In genomic region chr19:1252818-1253513, GRCh38 we compare ENCODE assay signal across 8 cellular contexts. TPM values are rescaled to one million over a fixed set of nuclear protein-coding genes. Genes with fewer than 3 reads are reported as not detected.
A peak's percentile ranks its signal among the peaks of the same experiment; 100 is the strongest.
DNase-seq lines count a peak whose midpoint lies in the region; ATAC-seq, FAIRE-seq and TF ChIP-seq lines count a peak whose summit lies in the region.

No MANE protein-coding gene starts in this region.

- H3K36me3 ChIP-seq in endodermal cell (ENCODE audit: control insufficient read depth, insufficient read depth, low read length): peaks cover 55% of the 10 kb centered on the region
- H3K36me3 ChIP-seq in mucosa of descending colon (ENCODE audit: low read depth): peaks cover 9% of the 10 kb centered on the region

- H3K9me3 Mint-ChIP-seq in endodermal cell: no peaks in the 10 kb centered on the region

- H3K36me3 Mint-ChIP-seq in endodermal cell (ENCODE audit: low read depth): peaks cover 46% of the 10 kb centered on the region

- no peak for TF ChIP-seq POLR2A in GM12891 (IDR thresholded peaks at IDR 0.05; ENCODE audit: low read depth, low read length)

- DNase-seq in GM12891 (ENCODE audit: insufficient read length, low spot score): no peak
- peak; percentile 95 for DNase-seq in NCI-H226
- DNase-seq in activated CD8-positive, alpha-beta memory T cell treated with anti-CD3 and anti-CD28 coated beads for 24 hours: peak; percentile 85
- peak; percentile 65 for DNase-seq in endodermal cell
- DNase-seq in mucosa of descending colon: peak; percentile 88 to 96 (median 91)
- DNase-seq in stromal cell of bone marrow (ENCODE audit: low read depth): peak; percentile 96
- DNase-seq in NCI-H2227 treated with DMSO at 0.1 percent for 48 hours (lab: John Stamatoyannopoulos, UW): no peak

- H3K9me3 ChIP-seq in endodermal cell (ENCODE audit: control insufficient read depth, low read length) (no peaks in the 10 kb centered on the region), mucosa of descending colon (no peaks in the 10 kb centered on the region)

- peak overlapping the region; percentile 76 for H3K27ac ChIP-seq in endodermal cell (ENCODE audit: low read depth, low read length)

- peak; percentile 39 for ATAC-seq in mucosa of descending colon
- ATAC-seq in HG02973 (IDR thresholded peaks at IDR 0.05; ENCODE audit: unreplicated experiment): no peak

- FAIRE-seq in GM12891 (lab: Jason Lieb, UNC): peak; percentile 79

- H3K4me1 Mint-ChIP-seq in endodermal cell: peaks cover 6% of the 10 kb centered on the region

- no peaks in the 10 kb centered on the region for H3K27me3 Mint-ChIP-seq in endodermal cell (ENCODE audit: insufficient read depth)

- WGBS in endodermal cell (ENCODE audit: insufficient coverage in 1 of 2, insufficient read length in 1 of 2), 2 experiments: 40 to 66% methylated on average over 3 to 23 of the region's 26 CpGs

- H3K4me3 ChIP-seq in endodermal cell (ENCODE audit: low read length) (peak overlapping the region; percentile 85), mucosa of descending colon (no peak overlapping the region)

- H3K4me3 Mint-ChIP-seq in endodermal cell: peak overlapping the region; percentile 87

- H3K4me1 ChIP-seq in endodermal cell (ENCODE audit: control insufficient read depth, insufficient read depth, low read length) (peaks cover 5% of the 10 kb centered on the region), mucosa of descending colon (ENCODE audit: low read depth) (peaks cover 54% of the 10 kb centered on the region)

- TF ChIP-seq CTCF in endodermal cell (conservative IDR thresholded peaks at IDR 0.05): no peak
- TF ChIP-seq CTCF in mucosa of descending colon (IDR thresholded peaks at IDR 0.05): no peak

- no peaks in the 10 kb centered on the region for H3K27me3 ChIP-seq in endodermal cell (ENCODE audit: control insufficient read depth, insufficient read depth, low read length, poor library complexity, severe bottlenecking)

- intact Hi-C loops in mucosa of descending colon (cut with DNase I, micrococcal nuclease): no loop called here

- peak overlapping the region; percentile 95 for H3K9ac ChIP-seq in endodermal cell (ENCODE audit: extremely low read depth, low read length, poor library complexity, severe bottlenecking)

- peak overlapping the region; percentile 35 for H3K27ac Mint-ChIP-seq in endodermal cell

TF ChIP-seq in GM12891, 5 proteins besides CTCF, POLR2A, EP300 and RAD21:
- TF ChIP-seq POLR2AphosphoS5 (IDR thresholded peaks at IDR 0.05; ENCODE audit: low read depth, low read length) (no peak), SPI1 (IDR thresholded peaks at IDR 0.05; ENCODE audit: low read depth, low read length) (0 out of 2 replicates have a peak, but pooled peaks have one; percentile 31), PAX5 (IDR thresholded peaks at IDR 0.05; ENCODE audit: insufficient read depth, low read length, severe bottlenecking) (no peak), POU2F2 (IDR thresholded peaks at IDR 0.05; ENCODE audit: low read depth, low read length) (no peak)

RNA-seq across cellular contexts. Expression of gene MIDN, which starts 4.6 kb away (rescaled TPM):
- 16.2 TPM for polyA plus RNA-seq in GM12891 (2012; ENCODE audit: low read depth, missing spikeins)
- total RNA-seq in endodermal cell: 100 to 1,000 TPM; 183 to 185 TPM
- 126 TPM for polyA plus RNA-seq in endodermal cell (2013, experiment 1 of 2)
- polyA plus RNA-seq in endodermal cell (2013, experiment 2 of 2): 115 TPM
- total RNA-seq in mucosa of descending colon: 100 to 1,000 TPM; 136 to 251 (median 213) TPM

RNA-seq across cellular contexts. Expression of gene ATP5F1D, which starts 11.4 kb away (rescaled TPM):
- polyA plus RNA-seq in GM12891 (2012; ENCODE audit: low read depth, missing spikeins): 209 TPM
- total RNA-seq in endodermal cell: 100 to 1,000 TPM; 144 to 159 TPM
- polyA plus RNA-seq in endodermal cell (2013, experiment 1 of 2): 108 TPM
- polyA plus RNA-seq in endodermal cell (2013, experiment 2 of 2): 96.0 TPM
- 100 to 1,000 TPM; 302 to 391 (median 378) TPM for total RNA-seq in mucosa of descending colon

RNA-seq across cellular contexts. Expression of gene CBARP, which starts 15.2 kb away (rescaled TPM):
- 1.5 TPM for polyA plus RNA-seq in GM12891 (2012; ENCODE audit: low read depth, missing spikeins)
- 10 to 100 TPM; 21.5 to 28.5 TPM for total RNA-seq in endodermal cell
- 26.4 TPM for polyA plus RNA-seq in endodermal cell (2013, experiment 1 of 2)
- 19.3 TPM for polyA plus RNA-seq in endodermal cell (2013, experiment 2 of 2)
- 1 to 10 TPM in 1 of 3 donors, under 1 TPM in 2; 0.29 to 1.2 (median 0.39) TPM for total RNA-seq in mucosa of descending colon

RNA-seq across cellular contexts. Expression of gene CIRBP, which starts 16.2 kb away (rescaled TPM):
- 297 TPM for polyA plus RNA-seq in GM12891 (2012; ENCODE audit: low read depth, missing spikeins)
- total RNA-seq in endodermal cell: 100 to 1,000 TPM; 282 to 301 TPM
- polyA plus RNA-seq in endodermal cell (2013, experiment 1 of 2): 403 TPM
- 310 TPM for polyA plus RNA-seq in endodermal cell (2013, experiment 2 of 2)
- total RNA-seq in mucosa of descending colon: 100 to 1,000 TPM; 281 to 507 (median 300) TPM

RNA-seq across cellular contexts. Expression of gene FAM174C, which starts 22.4 kb away (rescaled TPM):
- polyA plus RNA-seq in GM12891 (2012; ENCODE audit: low read depth, missing spikeins): 47.7 TPM
- total RNA-seq in endodermal cell: 10 to 100 TPM; 45.1 to 46.0 TPM
- 18.2 TPM for polyA plus RNA-seq in endodermal cell (2013, experiment 1 of 2)
- 19.0 TPM for polyA plus RNA-seq in endodermal cell (2013, experiment 2 of 2)
- 10 to 100 TPM; 34.2 to 40.1 (median 39.8) TPM for total RNA-seq in mucosa of descending colon

Comparison
In these comparisons a context has a peak if more than half of its experiments do, and no peak if none do; other contexts are left out.
1. DNase-seq: peak in NCI-H226 (single experiment), activated CD8-positive, alpha-beta memory T cell treated with anti-CD3 and anti-CD28 coated beads for 24 hours (single experiment), endodermal cell (single experiment), mucosa of descending colon (3 of 3) and stromal cell of bone marrow (single experiment); none in GM12891 (single experiment) and NCI-H2227 treated with DMSO at 0.1 percent for 48 hours (single experiment).
2. RNA of gene CBARP, which starts 15.2 kb away (total RNA-seq): 21.5 to 28.5 TPM in endodermal cell; 0.29 to 1.2 TPM in mucosa of descending colon; every median in the first group is over 10 times any median in the second.